ENCODE assay signal across 8 cellular contexts in the genomic region with DNA sequence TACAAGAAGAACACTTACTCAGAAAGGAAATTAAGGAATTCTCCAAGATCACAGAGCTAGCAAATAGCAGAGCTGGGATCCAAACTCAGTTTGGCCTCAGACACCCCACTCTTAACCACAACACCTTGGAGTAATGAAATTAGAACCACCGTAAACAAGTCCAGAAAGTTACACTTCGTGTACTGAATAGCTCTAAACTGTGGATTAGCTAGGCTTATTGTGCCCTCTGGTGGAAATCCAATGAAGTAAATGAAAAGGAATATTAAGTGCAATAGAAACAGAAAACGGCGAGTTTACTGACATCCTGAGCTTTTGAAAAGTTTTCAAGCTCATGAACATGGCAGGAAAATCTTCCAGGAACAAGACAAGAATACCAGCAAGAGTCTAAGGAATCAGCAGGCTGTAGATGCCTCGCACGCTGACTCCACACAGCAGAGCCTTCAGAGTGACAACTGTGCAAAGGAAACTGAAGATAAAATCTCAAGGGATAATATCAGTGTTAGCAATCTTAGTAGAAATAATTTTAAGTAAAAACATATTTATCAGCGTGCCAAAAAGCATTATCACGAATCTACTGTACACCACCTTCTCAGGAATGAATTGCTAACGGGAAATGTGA. TPM values are rescaled to one million over a fixed set of nuclear protein-coding genes. Genes with fewer than 3 reads are reported as not detected.
DNase-seq lines count a peak whose midpoint lies in the region; ATAC-seq and TF ChIP-seq lines count a peak whose summit lies in the region.

No MANE protein-coding gene starts in this region.

- intact Hi-C loops in colonic mucosa (cut with DNase I) = loop anchor here (5.0 kb wide), 1 partner anchor 81 kb away; no protein-coding TSS in a partner anchor

- H3K4ac ChIP-seq in mesenchymal stem cell (ENCODE audit: low read depth in 1 of 2, low read length in 2 of 2) = no peak overlapping the region

- no peaks in the 10 kb centered on the region for H3K9me3 ChIP-seq in OCI-LY1 (ENCODE audit: low read length)
- no peaks in the 10 kb centered on the region for H3K9me3 ChIP-seq in colonic mucosa
- no peaks in the 10 kb centered on the region for H3K9me3 ChIP-seq in mesenchymal stem cell (ENCODE audit: control insufficient read depth, low read length)

- H3K9ac ChIP-seq in OCI-LY1 (ENCODE audit: low read length) (no peak overlapping the region), colonic mucosa (ENCODE audit: low read depth in 2 of 2, low read length in 2 of 2) (no peak overlapping the region), mesenchymal stem cell (ENCODE audit: low read length) (peak overlapping the region; percentile 30)

- no peak overlapping the region for H2BK15ac ChIP-seq in mesenchymal stem cell (ENCODE audit: low read depth, poor library complexity, severe bottlenecking)

- H3K27ac ChIP-seq in OCI-LY1 (ENCODE audit: low read depth, low read length, poor library complexity, severe bottlenecking) = no peak overlapping the region
- no peak overlapping the region for H3K27ac ChIP-seq in colonic mucosa
- no peak overlapping the region for H3K27ac ChIP-seq in mesenchymal stem cell (ENCODE audit: low read length, poor library complexity, severe bottlenecking)

- H2BK12ac ChIP-seq in mesenchymal stem cell (ENCODE audit: low read length in 2 of 2) = no peak overlapping the region

- H2AK5ac ChIP-seq in mesenchymal stem cell (ENCODE audit: low read length, severe bottlenecking) = no peak overlapping the region

- H3K14ac ChIP-seq in mesenchymal stem cell (ENCODE audit: low read length in 2 of 2) = peak overlapping the region in 1 of 2 experiments; percentile 43

- H3F3A ChIP-seq in OCI-LY1 (ENCODE audit: insufficient read depth, low read length) = no peaks in the 10 kb centered on the region

- no peaks in the 10 kb centered on the region for H3K9me2 ChIP-seq in OCI-LY1 (ENCODE audit: low read depth, low read length)

- no peak overlapping the region for H3K18ac ChIP-seq in mesenchymal stem cell (ENCODE audit: low read depth in 1 of 2, low read length in 2 of 2)

- H3K27me3 ChIP-seq in OCI-LY1 (ENCODE audit: insufficient read depth, low read length) (no peaks in the 10 kb centered on the region), colonic mucosa (no peaks in the 10 kb centered on the region), mesenchymal stem cell (ENCODE audit: control insufficient read depth in 1 of 2, insufficient read depth in 1 of 2, low read length in 2 of 2) (no peaks in the 10 kb centered on the region)

- no peaks in the 10 kb centered on the region for H3K79me1 ChIP-seq in mesenchymal stem cell (replicated peaks; ENCODE audit: low read length, poor library complexity, severe bottlenecking)

- no peak overlapping the region for H3K23ac ChIP-seq in mesenchymal stem cell (ENCODE audit: low read length in 2 of 2)

- H3K4me3 ChIP-seq in OCI-LY1 (ENCODE audit: low read depth, low read length, poor library complexity, severe bottlenecking) (no peak overlapping the region), colonic mucosa (no peak overlapping the region), mesenchymal stem cell (ENCODE audit: insufficient read depth in 1 of 2, low read depth in 1 of 2, low read length in 2 of 2) (peak overlapping the region in 1 of 2 experiments; percentile 51)

- H3K4me2 ChIP-seq in OCI-LY1 (ENCODE audit: low read length) (no peak overlapping the region), mesenchymal stem cell (ENCODE audit: low read length, poor library complexity, severe bottlenecking) (no peak overlapping the region)

- H3K36me3 ChIP-seq in OCI-LY1 (ENCODE audit: insufficient read depth, low read length) = no peaks in the 10 kb centered on the region
- H3K36me3 ChIP-seq in colonic mucosa = no peaks in the 10 kb centered on the region
- no peaks in the 10 kb centered on the region for H3K36me3 ChIP-seq in mesenchymal stem cell (ENCODE audit: control insufficient read depth in 1 of 2, insufficient read depth in 2 of 2, low read depth in 1 of 2, low read length in 2 of 2)

- peak; percentile 87 for ATAC-seq in GM19395 (IDR thresholded peaks at IDR 0.05; ENCODE audit: unreplicated experiment)
- ATAC-seq in HG03378 (IDR thresholded peaks at IDR 0.05; ENCODE audit: unreplicated experiment) = peak; percentile 75

- no peaks in the 10 kb centered on the region for H3K79me2 ChIP-seq in OCI-LY1 (ENCODE audit: insufficient read depth, low read length)

- no peak overlapping the region for H2BK5ac ChIP-seq in mesenchymal stem cell (ENCODE audit: low read depth, low read length, poor library complexity, severe bottlenecking)

- H4K20me1 ChIP-seq in OCI-LY1 (ENCODE audit: insufficient read depth, low read length) = no peaks in the 10 kb centered on the region

- DNase-seq in EL = peak; percentile 48
- DNase-seq in colonic mucosa = no peak
- DNase-seq in mesenchymal stem cell = peak; percentile 58
- DNase-seq in ecto neural progenitor cell (ENCODE audit: low spot score) = no peak
- DNase-seq in activated CD8-positive, alpha-beta memory T cell treated with anti-CD3 and anti-CD28 coated beads, Interleukin-2, amount 50 U/mL, for 4 hours = no peak

- H2BK120ac ChIP-seq in mesenchymal stem cell (ENCODE audit: low read depth, low read length) = no peak overlapping the region

- peak; percentile 77 for TF ChIP-seq CTCF in OCI-LY1 (IDR thresholded peaks at IDR 0.05; ENCODE audit: low read length)
- TF ChIP-seq CTCF in colonic mucosa (IDR thresholded peaks at IDR 0.05) = peak; percentile 43

- 52% methylated on average over 9 of the region's 9 CpGs for WGBS in mesenchymal stem cell

- H3K4me1 ChIP-seq in OCI-LY1 (ENCODE audit: insufficient read depth, low read length, severe bottlenecking) (no peaks in the 10 kb centered on the region), colonic mucosa (no peaks in the 10 kb centered on the region), mesenchymal stem cell (ENCODE audit: control insufficient read depth, insufficient read depth, low read depth, low read length) (peaks cover 2% of the 10 kb centered on the region)

- H2AFZ ChIP-seq in OCI-LY1 (ENCODE audit: low read length) (no peak overlapping the region), mesenchymal stem cell (ENCODE audit: low read depth, low read length) (no peak overlapping the region)

- no peak overlapping the region for H4K91ac ChIP-seq in mesenchymal stem cell (ENCODE audit: low read length)

- H4K8ac ChIP-seq in mesenchymal stem cell (ENCODE audit: low read length) = no peak overlapping the region

RNA-seq across cellular contexts. Expression of a gene that starts 34.6 kb away (rescaled TPM):
- total RNA-seq in colonic mucosa = 10 to 100 TPM in 1 of 2 donors, 1 to 10 TPM in 1; 7.4 to 16.2 TPM
- 5.9 TPM for polyA plus RNA-seq in mesenchymal stem cell (2013, experiment 1 of 2)
- 5.8 TPM for polyA plus RNA-seq in mesenchymal stem cell (2013, experiment 2 of 2)

RNA-seq across cellular contexts. Expression of a gene that starts 54.2 kb away (rescaled TPM):
- total RNA-seq in colonic mucosa = 10 to 100 TPM; 20.2 to 23.9 TPM
- polyA plus RNA-seq in mesenchymal stem cell (2013, experiment 1 of 2) = 24.7 TPM
- polyA plus RNA-seq in mesenchymal stem cell (2013, experiment 2 of 2) = 25.1 TPM

Comparison
In these comparisons a context has a peak if more than half of its experiments do, and no peak if none do; other contexts are left out.
1. DNase-seq: peak in EL (single experiment) and mesenchymal stem cell (single experiment); none in colonic mucosa (single experiment), ecto neural progenitor cell (single experiment) and activated CD8-positive, alpha-beta memory T cell treated with anti-CD3 and anti-CD28 coated beads, Interleukin-2, amount 50 U/mL, for 4 hours (single experiment).